In genomic region chr5:149581192-149581861, GRCh38 we compare ENCODE assay signal across 8 cellular contexts. TPM values are rescaled to one million over a fixed set of nuclear protein-coding genes. Genes with fewer than 3 reads are reported as not detected.
A peak's percentile ranks its signal among the peaks of the same experiment; 100 is the strongest.
DNase-seq lines count a peak whose midpoint lies in the region; ATAC-seq and TF ChIP-seq lines count a peak whose summit lies in the region.

A gene with protein sequence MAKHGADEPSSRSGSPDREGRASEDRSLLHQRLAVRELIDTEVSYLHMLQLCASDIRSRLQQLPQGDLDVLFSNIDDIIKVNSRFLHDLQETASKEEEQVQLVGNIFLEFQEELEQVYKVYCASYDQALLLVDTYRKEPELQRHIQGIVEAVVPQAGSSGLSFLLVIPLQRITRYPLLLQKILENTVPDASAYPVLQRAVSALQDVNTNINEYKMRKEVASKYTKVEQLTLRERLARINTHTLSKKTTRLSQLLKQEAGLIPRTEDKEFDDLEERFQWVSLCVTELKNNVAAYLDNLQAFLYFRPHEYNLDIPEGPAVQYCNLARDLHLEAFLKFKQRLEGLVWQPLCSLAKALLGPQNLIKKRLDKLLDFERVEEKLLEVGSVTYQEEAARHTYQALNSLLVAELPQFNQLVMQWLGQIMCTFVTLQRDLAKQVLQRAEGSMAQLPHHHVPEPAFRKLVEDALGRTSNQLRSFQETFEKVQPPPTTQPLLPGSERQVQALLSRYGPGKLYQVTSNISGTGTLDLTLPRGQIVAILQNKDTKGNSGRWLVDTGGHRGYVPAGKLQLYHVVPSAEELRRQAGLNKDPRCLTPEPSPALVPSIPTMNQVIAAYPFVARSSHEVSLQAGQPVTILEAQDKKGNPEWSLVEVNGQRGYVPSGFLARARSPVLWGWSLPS (plus strand): TSS chr5:149581498. CDS start chr5:149597770, 16,272 bp downstream.

- no peak for TF ChIP-seq CTCF in AG04449 (IDR thresholded peaks at IDR 0.05; ENCODE audit: insufficient read depth, low read length, missing control alignments)

- no peak within 1 kb of the TSS for H3K27ac ChIP-seq in SJCRH30
- peak within 1 kb of the TSS; percentile 90 for H3K27ac ChIP-seq in right cardiac atrium (ENCODE audit: low read length)

- H3K36me3 ChIP-seq in SJCRH30, result no peaks in the 10 kb centered on the region

- ATAC-seq in HG02798 (IDR thresholded peaks at IDR 0.05; ENCODE audit: poor library complexity, unreplicated experiment) (peak; percentile 34), right cardiac atrium (peak; percentile 88 to 89), GM21526 (IDR thresholded peaks at IDR 0.05; ENCODE audit: low FRiP score, unreplicated experiment) (no peak)

- under 1% methylated on average over 56 of the region's 56 CpGs for WGBS in right cardiac atrium

- no peak for DNase-seq in AG04449 (ENCODE audit: low read depth, low spot score)
- peak; percentile 35 to 52 for DNase-seq in SJCRH30
- DNase-seq in anterior cingulate cortex (lab: John Stamatoyannopoulos, UW), result peak in 57 of 58 donors; percentile 7 to 98 (median 80)
- DNase-seq in right cardiac atrium, result peak; percentile 93 to 97 (median 97)
- DNase-seq in posterior vena cava (ENCODE audit: low spot score), result peak; percentile 95
- DNase-seq in ureter (ENCODE audit: low spot score), result peak; percentile 90

- H3K4me3 ChIP-seq in AG04449 (ENCODE audit: low read depth, low read length), result peak within 1 kb of the TSS; percentile 57
- H3K4me3 ChIP-seq in SJCRH30, result peak within 1 kb of the TSS; percentile 55
- peak within 1 kb of the TSS; percentile 50 for H3K4me3 ChIP-seq in right cardiac atrium (ENCODE audit: low read length)

- H3K9me3 ChIP-seq in SJCRH30 (replicated peaks), result no peaks in the 10 kb centered on the region
- H3K9me3 ChIP-seq in right cardiac atrium (ENCODE audit: control insufficient read depth, low read length), result no peaks in the 10 kb centered on the region

- no peaks in the 10 kb centered on the region for H3K27me3 ChIP-seq in SJCRH30
- H3K27me3 ChIP-seq in right cardiac atrium (ENCODE audit: control insufficient read depth, insufficient read depth), result no peaks in the 10 kb centered on the region

- intact Hi-C loops in right cardiac atrium (cut with DNase I) (no loop called here), posterior vena cava (cut with DNase I) (no loop called here)

- CTCF ChIA-PET in AG04449 (lab: Yijun Ruan, JAX), result interaction anchor here (0.7 to 6.9 kb wide), 7 partner anchors 8 to 216 kb away, joined by 3 to 36 read pairs (median 4); no protein-coding TSS in a partner anchor

- H3K4me1 ChIP-seq in SJCRH30 (peaks cover 20% of the 10 kb centered on the region), right cardiac atrium (ENCODE audit: control insufficient read depth, insufficient read depth, low read length) (no peaks in the 10 kb centered on the region)

- POLR2A ChIA-PET in AG04449 (lab: Yijun Ruan, JAX), result interaction anchor here (0.6 kb wide), 1 partner anchor 15 kb away, joined by 3 read pairs; no protein-coding TSS in a partner anchor

RNA-seq across cellular contexts. Expression of the gene that starts here (rescaled TPM):
- total RNA-seq in SJCRH30 (2014; rRNA removed; shearing (Covaris generic)), result 0.05 and 0.38 TPM in 2 replicates
- total RNA-seq in right cardiac atrium, result 10 to 100 TPM; 20.6 to 25.7 (median 23.2) TPM
- polyA plus RNA-seq in right cardiac atrium, result 10.4 TPM
- 10 to 100 TPM; 10.7 to 11.0 TPM for total RNA-seq in posterior vena cava
- total RNA-seq in ureter, result 11.9 TPM

Comparison
In these comparisons a context has a peak if more than half of its experiments do, and no peak if none do; other contexts are left out.
1. Peak in DNase-seq and H3K4me3 ChIP-seq in SJCRH30; RNA of the gene not detected or under 1 TPM.